ENCODE assay signal across 1 cellular context in the genomic region with DNA sequence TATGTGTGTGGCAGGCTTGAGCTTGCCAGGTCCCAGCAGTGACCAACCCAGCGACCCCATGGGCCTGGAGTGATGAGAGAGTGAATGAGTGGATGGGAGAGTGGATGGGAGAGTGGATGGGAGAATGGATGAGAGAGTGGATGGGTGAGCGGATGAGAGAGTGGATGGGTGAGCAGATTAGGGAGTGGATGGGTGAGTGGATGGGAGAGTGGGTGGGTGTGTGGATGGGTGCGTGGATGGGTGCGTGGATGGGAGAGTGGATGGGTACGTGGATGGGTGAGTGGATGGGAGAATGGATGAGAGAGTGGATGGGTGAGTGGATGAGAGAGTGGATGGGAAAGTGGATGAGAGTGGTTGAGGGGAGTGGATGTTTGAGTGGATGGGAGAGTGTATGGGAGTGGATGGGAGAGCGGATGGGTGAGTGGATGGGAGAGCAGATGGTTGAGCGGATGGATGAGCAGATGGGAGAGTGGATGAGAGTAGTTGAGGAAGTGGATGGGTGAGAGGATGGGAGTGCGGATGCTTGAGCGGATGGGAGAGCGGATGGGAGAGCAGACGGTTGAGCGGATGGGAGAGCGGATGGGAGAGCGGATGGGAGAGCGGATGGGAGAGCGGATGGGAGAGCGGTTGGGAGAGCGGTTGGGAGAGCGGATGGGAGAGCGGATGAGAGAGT.
TF ChIP-seq lines count a peak whose summit lies in the region.

No MANE protein-coding gene starts in this region.

TF ChIP-seq in IMR-90, 13 proteins besides CTCF, POLR2A, EP300 and RAD21:
- TF ChIP-seq, protein P1, sequence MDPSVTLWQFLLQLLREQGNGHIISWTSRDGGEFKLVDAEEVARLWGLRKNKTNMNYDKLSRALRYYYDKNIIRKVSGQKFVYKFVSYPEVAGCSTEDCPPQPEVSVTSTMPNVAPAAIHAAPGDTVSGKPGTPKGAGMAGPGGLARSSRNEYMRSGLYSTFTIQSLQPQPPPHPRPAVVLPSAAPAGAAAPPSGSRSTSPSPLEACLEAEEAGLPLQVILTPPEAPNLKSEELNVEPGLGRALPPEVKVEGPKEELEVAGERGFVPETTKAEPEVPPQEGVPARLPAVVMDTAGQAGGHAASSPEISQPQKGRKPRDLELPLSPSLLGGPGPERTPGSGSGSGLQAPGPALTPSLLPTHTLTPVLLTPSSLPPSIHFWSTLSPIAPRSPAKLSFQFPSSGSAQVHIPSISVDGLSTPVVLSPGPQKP (IDR thresholded peaks at IDR 0.05; ENCODE audit: borderline replicate concordance, low read depth, low read length): no peak
- TF ChIP-seq SMC3 (IDR thresholded peaks at IDR 0.05; ENCODE audit: low read depth, low read length) (no peak), CEBPB (IDR thresholded peaks at IDR 0.05; ENCODE audit: low read depth, low read length) (no peak), MAFK (IDR thresholded peaks at IDR 0.05; ENCODE audit: low read depth, low read length) (no peak), FOS (IDR thresholded peaks at IDR 0.05; ENCODE audit: low read depth, low read length) (no peak)
